Comparison of ENCODE assay signal across 15 cellular contexts in genomic region chr17:11986179-11986938, GRCh38. TPM values are rescaled to one million over a fixed set of nuclear protein-coding genes. Genes with fewer than 3 reads are reported as not detected.
DNase-seq lines count a peak whose midpoint lies in the region; ATAC-seq and TF ChIP-seq lines count a peak whose summit lies in the region.
"Had no signal": no experiment of that assay in that cellular context is flagged by ENCODE, and none has a peak within 500 bp of the region (broad histone marks: within the 10 kb centered on the region; RNA-seq: fewer than 3 reads in every experiment).

No MANE protein-coding gene starts in this region.

- H3K27ac ChIP-seq in PC-3 (ENCODE audit: low read length): no peak overlapping the region
- H3K27ac ChIP-seq: RWPE1, upper lobe of left lung had no signal

- no peaks in the 10 kb centered on the region for H3K27me3 ChIP-seq in PC-3 (ENCODE audit: low read length)
- H3K27me3 ChIP-seq: upper lobe of left lung had no signal

- no peak overlapping the region for H3K4me2 ChIP-seq in PC-3 (ENCODE audit: low read length)

- POLR2A ChIA-PET in PC-3 (lab: Charles Lee; ENCODE audit: unreplicated experiment): interaction anchor here (0.6 kb wide), 1 partner anchor 11 kb away, joined by 3 read pairs; the partner anchor contains the start of gene ZNF18

- no peak for DNase-seq in PC-3
- DNase-seq in fibroblast of peridontal ligament (ENCODE audit: extremely low read depth): peak; percentile 60
- DNase-seq in medulla oblongata (ENCODE audit: extremely low spot score): peak; percentile 31
- peak; percentile 42 for DNase-seq in stromal cell of bone marrow (ENCODE audit: low read depth)
- no peak for DNase-seq in NOMO-1 (lab: John Stamatoyannopoulos, UW; ENCODE audit: unreplicated experiment in 2 of 2)
- DNase-seq in stimulated activated CD4-positive, alpha-beta T cell treated with anti-CD3 and anti-CD28 coated beads, Interleukin-12 subunit alpha, Interleukin-12 subunit beta, amount 100 ng/mL, for 4 hours: no peak
- DNase-seq: activated naive CD8-positive, alpha-beta T cell treated with anti-CD3 and anti-CD28 coated beads for 36 hours; COR-L47; KG1; NCI-H187; upper lobe of left lung had no signal

- H3K4me1 ChIP-seq in PC-3 (ENCODE audit: insufficient read depth, low read length): no peaks in the 10 kb centered on the region
- H3K4me1 ChIP-seq: upper lobe of left lung had no signal

- H4K20me1 ChIP-seq in PC-3 (ENCODE audit: low read length): no peaks in the 10 kb centered on the region

- H2AFZ ChIP-seq in PC-3 (ENCODE audit: low read length): 0 out of 2 replicates have a peak overlapping the region, but pooled peaks have one; percentile 13

- CTCF ChIA-PET in PC-3 (lab: Charles Lee): no interaction called here

- no peaks in the 10 kb centered on the region for H3K79me2 ChIP-seq in PC-3 (ENCODE audit: low read length)

- TF ChIP-seq CTCF in PC-3 (conservative IDR thresholded peaks at IDR 0.05; ENCODE audit: low read depth, low read length): no peak

- intact Hi-C loops in PC-3 (cut with micrococcal nuclease): no loop called here

- no peaks in the 10 kb centered on the region for H3K9me3 ChIP-seq in PC-3 (ENCODE audit: low read length)
- H3K9me3 ChIP-seq: upper lobe of left lung had no signal

- ATAC-seq in PC-3 (no peak), HG03342 (IDR thresholded peaks at IDR 0.05; ENCODE audit: unreplicated experiment) (no peak), HG03097 (IDR thresholded peaks at IDR 0.05; ENCODE audit: low FRiP score, unreplicated experiment) (no peak)
- ATAC-seq: stimulated activated memory B cell treated with anti-CD40 and anti-IgM and Interleukin-4, amounts not matched to agents 10 μg/mL and 1 μg/mL and 100 μg/mL, for 72 hours had no signal

- H3F3A ChIP-seq in PC-3 (ENCODE audit: low read length, unreplicated experiment): no peaks in the 10 kb centered on the region

- H3K4me3 ChIP-seq in PC-3 (ENCODE audit: low read length): no peak overlapping the region
- H3K4me3 ChIP-seq: upper lobe of left lung had no signal

- H3K9me2 ChIP-seq in PC-3 (replicated peaks; ENCODE audit: low read length): no peaks in the 10 kb centered on the region

- H3K36me3 ChIP-seq in PC-3 (ENCODE audit: low read depth, low read length): no peaks in the 10 kb centered on the region

- no peak overlapping the region for H3K9ac ChIP-seq in PC-3 (ENCODE audit: low read length)

- no TSS peak for BruUV-seq in PC-3 (replicated peaks; lab: Mats Ljungman, UMichigan)

RNA-seq across cellular contexts. Expression of gene ZNF18, which starts 10.9 kb away (rescaled TPM):
- 7.4 and 10.1 TPM in 2 replicates for total RNA-seq in PC-3 (2014; rRNA removed)

RNA-seq across cellular contexts. Expression of gene MAP2K4, which starts 34.3 kb away (rescaled TPM):
- total RNA-seq in PC-3 (2014; rRNA removed): 33.9 and 35.5 TPM in 2 replicates

Comparison
In these comparisons a context has a peak if more than half of its experiments do, and no peak if none do; other contexts are left out.
1. DNase-seq: peak in fibroblast of peridontal ligament (single experiment), medulla oblongata (single experiment) and stromal cell of bone marrow (single experiment); none in PC-3 (single experiment), NOMO-1 (0 of 2) and stimulated activated CD4-positive, alpha-beta T cell treated with anti-CD3 and anti-CD28 coated beads, Interleukin-12 subunit alpha, Interleukin-12 subunit beta, amount 100 ng/mL, for 4 hours (single experiment).